Comparison of ENCODE assay signal across 28 cellular contexts in genomic region chr6:25590986-25591385, GRCh38.
DNase-seq lines count a peak whose midpoint lies in the region; ATAC-seq and TF ChIP-seq lines count a peak whose summit lies in the region.
"Had no signal": no experiment of that assay in that cellular context is flagged by ENCODE, and none has a peak within 500 bp of the region (broad histone marks: within the 10 kb centered on the region; RNA-seq: fewer than 3 reads in every experiment).

No MANE protein-coding gene starts in this region.

- 42 to 48% methylated on average over 5 of the region's 5 CpGs for WGBS in body of pancreas, 2 donors

- H3K4me3 ChIP-seq in BE2C (ENCODE audit: low read depth, low read length) (no peak overlapping the region), body of pancreas (no peak overlapping the region)
- H3K4me3 ChIP-seq: BLaER1 treated with 17β-estradiol and CSF1 and Interleukin-3, amounts not matched to agents 10 nM and 100 nM; hepatocyte; Peyer's patch; right lobe of liver; SJSA1 had no signal

- no peak for TF ChIP-seq POLR2A in body of pancreas (IDR thresholded peaks at IDR 0.05)

- no peaks in the 10 kb centered on the region; the same call in 1 of the 2 replicates for H3K4me1 ChIP-seq in BE2C
- H3K4me1 ChIP-seq in body of pancreas: peaks cover 6% of the 10 kb centered on the region
- H3K4me1 ChIP-seq: BLaER1 treated with 17β-estradiol and CSF1 and Interleukin-3, amounts not matched to agents 10 nM and 100 nM; foreskin keratinocyte; Peyer's patch; right lobe of liver; SJSA1 had no signal

- H3K27me3 ChIP-seq in BE2C (no peaks in the 10 kb centered on the region), body of pancreas (no peaks in the 10 kb centered on the region)
- H3K27me3 ChIP-seq: BLaER1 treated with 17β-estradiol and CSF1 and Interleukin-3, amounts not matched to agents 10 nM and 100 nM; foreskin keratinocyte; hepatocyte; Peyer's patch; right lobe of liver; SJSA1 had no signal

- H3K27ac ChIP-seq in body of pancreas: no peak overlapping the region
- H3K27ac ChIP-seq: BLaER1 treated with 17β-estradiol and CSF1 and Interleukin-3, amounts not matched to agents 10 nM and 100 nM; foreskin keratinocyte; hepatocyte; Peyer's patch; right lobe of liver; SJSA1 had no signal

- H3K9me3 ChIP-seq in BE2C: no peaks in the 10 kb centered on the region
- no peaks in the 10 kb centered on the region for H3K9me3 ChIP-seq in body of pancreas
- H3K9me3 ChIP-seq: Peyer's patch, right lobe of liver, SJSA1 had no signal

- intact Hi-C loops in body of pancreas (cut with DNase I): no loop called here

- H3K36me3 ChIP-seq in BE2C: no peaks in the 10 kb centered on the region
- H3K36me3 ChIP-seq in body of pancreas (replicated peaks in 1 of 2; ENCODE audit: insufficient read depth in 1 of 2, low read depth in 2 of 2): no peaks in the 10 kb centered on the region
- H3K36me3 ChIP-seq: BLaER1 treated with 17β-estradiol and CSF1 and Interleukin-3, amounts not matched to agents 10 nM and 100 nM; right lobe of liver had no signal

- ATAC-seq in body of pancreas (peak; percentile 24), GM21576 (IDR thresholded peaks at IDR 0.05; ENCODE audit: unreplicated experiment) (no peak), GM21447 (IDR thresholded peaks at IDR 0.05; ENCODE audit: unreplicated experiment) (no peak)
- ATAC-seq: activated CD8-positive, alpha-beta T cell treated with anti-CD3 and anti-CD28 coated beads for 36 hours; activated naive CD4-positive, alpha-beta T cell treated with anti-CD3 and anti-CD28 coated beads, Interleukin-2, amount 50 U/mL, for 72 hours; esophagus mucosa; foreskin keratinocyte; right lobe of liver had no signal

- TF ChIP-seq CTCF in BE2C (IDR thresholded peaks at IDR 0.05; ENCODE audit: low read depth, low read length) (peak; percentile 16; the same call in 1 of the 2 replicates), body of pancreas (IDR thresholded peaks at IDR 0.05) (no peak)

- DNase-seq in BE2C (no peak), NCI-H146 (lab: John Stamatoyannopoulos, UW) (peak; percentile 72), NCI-H345 (lab: John Stamatoyannopoulos, UW) (peak; percentile 54), body of pancreas (peak in 2 of 4 donors; percentile 26 to 54), SK-N-DZ (ENCODE audit: low spot score) (no peak), KG1 (lab: John Stamatoyannopoulos, UW) (no peak)
- DNase-seq: ACHN; activated CD4-positive, alpha-beta T cell treated with anti-CD3 and anti-CD28 coated beads for 1 hour; activated CD8-positive, alpha-beta T cell treated with anti-CD3 and anti-CD28 coated beads for 36 hours; anterior cingulate cortex; cortex of kidney; DMS79; endodermal cell; foreskin keratinocyte; GDM1; H7; IMR-90; NCI-H1436 treated with DMSO at 0.1 percent for 48 hours; Peyer's patch; right lobe of liver; stimulated activated CD4-positive, alpha-beta T cell treated with anti-CD3 and anti-CD28 coated beads, Interleukin-2, amount 100 ng/mL, for 48 hours had no signal

Comparison
In these comparisons a context has a peak if more than half of its experiments do, and no peak if none do; other contexts are left out.
1. DNase-seq: peak in NCI-H146 (single experiment) and NCI-H345 (single experiment); none in BE2C (single experiment), SK-N-DZ (single experiment) and KG1 (single experiment).